1 cellular context compared by ENCODE assay signal in the genomic region with DNA sequence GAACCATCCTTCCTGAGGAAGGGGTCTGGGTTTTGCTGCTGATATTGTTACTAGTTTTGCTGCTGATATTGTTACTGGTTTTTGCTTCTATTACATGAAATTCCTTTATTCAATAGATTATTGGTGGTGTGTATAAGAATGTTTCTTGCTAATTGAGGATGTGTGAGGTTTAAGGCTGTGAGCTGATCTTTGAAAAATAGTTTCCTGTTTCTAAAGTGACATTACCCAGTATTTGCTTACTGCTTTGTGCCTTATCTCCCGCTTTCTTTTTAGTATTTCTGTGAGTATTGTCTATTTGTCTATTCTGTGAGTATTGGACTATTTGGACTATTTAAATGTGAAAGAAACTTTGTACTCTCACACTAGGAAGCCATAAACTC.
TF ChIP-seq lines count a peak whose summit lies in the region.

No MANE protein-coding gene starts in this region.

TF ChIP-seq in IMR-90, 13 proteins besides CTCF, POLR2A, EP300 and RAD21 (continued from another document):
- TF ChIP-seq, protein P1, sequence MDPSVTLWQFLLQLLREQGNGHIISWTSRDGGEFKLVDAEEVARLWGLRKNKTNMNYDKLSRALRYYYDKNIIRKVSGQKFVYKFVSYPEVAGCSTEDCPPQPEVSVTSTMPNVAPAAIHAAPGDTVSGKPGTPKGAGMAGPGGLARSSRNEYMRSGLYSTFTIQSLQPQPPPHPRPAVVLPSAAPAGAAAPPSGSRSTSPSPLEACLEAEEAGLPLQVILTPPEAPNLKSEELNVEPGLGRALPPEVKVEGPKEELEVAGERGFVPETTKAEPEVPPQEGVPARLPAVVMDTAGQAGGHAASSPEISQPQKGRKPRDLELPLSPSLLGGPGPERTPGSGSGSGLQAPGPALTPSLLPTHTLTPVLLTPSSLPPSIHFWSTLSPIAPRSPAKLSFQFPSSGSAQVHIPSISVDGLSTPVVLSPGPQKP (IDR thresholded peaks at IDR 0.05; ENCODE audit: borderline replicate concordance, low read depth, low read length): no peak
- TF ChIP-seq CEBPB (IDR thresholded peaks at IDR 0.05; ENCODE audit: low read depth, low read length) (no peak), MAFK (IDR thresholded peaks at IDR 0.05; ENCODE audit: low read depth, low read length) (no peak), CHD1 (IDR thresholded peaks at IDR 0.05; ENCODE audit: low read depth, low read length) (no peak), RFX5 (IDR thresholded peaks at IDR 0.05; ENCODE audit: low read depth, low read length) (no peak), BHLHE40 (IDR thresholded peaks at IDR 0.05; ENCODE audit: low read depth, low read length) (no peak), FOS (IDR thresholded peaks at IDR 0.05; ENCODE audit: low read depth, low read length) (no peak)
